In the genomic region with DNA sequence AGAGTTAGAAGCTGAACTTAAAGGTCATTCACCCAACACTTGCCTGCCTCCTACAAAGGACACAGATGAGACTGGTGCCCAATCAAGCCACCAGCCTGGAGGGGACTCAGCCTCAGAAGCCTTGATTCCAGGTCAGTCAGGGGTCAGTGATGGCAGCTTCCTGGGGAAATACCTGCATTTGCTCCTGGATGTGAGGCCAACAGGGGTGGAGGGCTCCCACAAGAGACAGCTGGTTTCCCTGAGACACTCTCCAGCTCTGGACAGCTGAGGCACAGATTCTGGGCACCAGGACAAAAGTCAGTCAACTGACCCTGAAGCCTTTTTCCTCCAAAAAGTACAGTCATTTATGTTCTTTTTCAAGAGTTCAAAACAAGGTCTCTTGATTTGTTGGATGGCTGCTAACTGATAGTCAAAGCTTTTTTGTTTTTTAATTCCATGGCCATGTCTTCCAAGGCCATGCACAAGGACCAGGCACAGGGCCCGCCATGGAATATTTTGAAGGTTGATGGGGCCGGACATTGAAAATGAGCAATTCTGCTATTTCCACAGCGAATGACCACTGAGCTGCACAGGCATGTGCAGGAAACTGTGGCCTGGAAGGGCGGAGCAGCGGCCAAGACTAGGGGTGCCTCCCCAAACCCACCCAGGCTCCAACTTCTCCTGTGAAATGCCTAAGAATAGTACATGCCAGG, we compare ENCODE assay signal across 8 cellular contexts. TPM values are rescaled to one million over a fixed set of nuclear protein-coding genes. Genes with fewer than 3 reads are reported as not detected.
DNase-seq lines count a peak whose midpoint lies in the region; ATAC-seq, FAIRE-seq and TF ChIP-seq lines count a peak whose summit lies in the region.

No MANE protein-coding gene starts in this region.

- DNase-seq in activated T-cell treated with anti-CD3 and anti-CD28 coated beads, Interleukin-2, amount 50 U/mL, for 72 hours = no peak
- DNase-seq in activated T-cell treated with anti-CD3 and anti-CD28 coated beads, Interleukin-2, amount 50 U/mL, for 1 hour = no peak
- no peak for DNase-seq in adipocyte (ENCODE audit: low read depth)
- no peak for DNase-seq in HepG2 (ENCODE audit: low spot score)
- DNase-seq in tibial artery = no peak
- DNase-seq in DMS53 (lab: John Stamatoyannopoulos, UW) = no peak
- no peak for DNase-seq in SW 1271 (lab: John Stamatoyannopoulos, UW)
- no peak for DNase-seq in SHP77 treated with DMSO at 0.1 percent for 48 hours (lab: John Stamatoyannopoulos, UW)

- no peaks in the 10 kb centered on the region for H4K20me1 ChIP-seq in HepG2 (ENCODE audit: insufficient read depth, low read length)

- H3K4me1 ChIP-seq in adipocyte (ENCODE audit: control insufficient read depth, insufficient read depth, low read length) (peaks cover 52% of the 10 kb centered on the region), HepG2 (ENCODE audit: insufficient read depth, low read length) (peaks cover 71% of the 10 kb centered on the region), tibial artery (peaks cover 5 to 59% (median 45%) of the 10 kb centered on the region in 4 donors)

- peaks cover 0 to 2% of the 10 kb centered on the region in 2 donors for H3K36me3 Mint-ChIP-seq in activated T-cell treated with anti-CD3 and anti-CD28 coated beads, Interleukin-2, amount 50 U/mL, for 72 hours (ENCODE audit: insufficient read depth in 2 of 2)

- CTCF ChIA-PET in HepG2 (lab: Yijun Ruan, JAX; ENCODE audit: low intra/inter-chr PET ratio, low total read pairs) = no interaction called here

- H3K4me2 ChIP-seq in HepG2 (ENCODE audit: low read depth, low read length) = peak overlapping the region; percentile 91

- TF ChIP-seq POLR2A in HepG2 (IDR thresholded peaks at IDR 0.05; ENCODE audit: insufficient read depth in 1 of 2, low read depth in 2 of 2, low read length in 2 of 2) = no peak

- no peak overlapping the region for H3K27ac Mint-ChIP-seq in activated T-cell treated with anti-CD3 and anti-CD28 coated beads, Interleukin-2, amount 50 U/mL, for 72 hours

- TF ChIP-seq RAD21 in HepG2 (CRISPR knock-in tag; IDR thresholded peaks at IDR 0.05) = no peak

- peaks cover 30% of the 10 kb centered on the region for H3K27me3 Mint-ChIP-seq in activated T-cell treated with anti-CD3 and anti-CD28 coated beads, Interleukin-2, amount 50 U/mL, for 72 hours (ENCODE audit: low read depth)

- H3K79me2 ChIP-seq in HepG2 (ENCODE audit: insufficient read depth, low read length) = peaks cover 26% of the 10 kb centered on the region

- H2AFZ ChIP-seq in HepG2 (ENCODE audit: low read length) = no peak overlapping the region

- no peaks in the 10 kb centered on the region for H3K9me3 Mint-ChIP-seq in activated T-cell treated with anti-CD3 and anti-CD28 coated beads, Interleukin-2, amount 50 U/mL, for 72 hours

- TF ChIP-seq CTCF in HepG2 (CRISPR knock-in tag; IDR thresholded peaks at IDR 0.05) (no peak), tibial artery (IDR thresholded peaks at IDR 0.05) (no peak)

- peaks cover 5% of the 10 kb centered on the region for H3K36me3 ChIP-seq in adipocyte (ENCODE audit: control insufficient read depth, insufficient read depth, low read length, severe bottlenecking)
- H3K36me3 ChIP-seq in HepG2 (replicated peaks in 1 of 2; ENCODE audit: control insufficient read depth in 1 of 2, insufficient read depth in 2 of 2, low read length in 2 of 2) = no peaks in the 10 kb centered on the region
- H3K36me3 ChIP-seq in tibial artery = no peaks in the 10 kb centered on the region

- TF ChIP-seq EP300 in HepG2 (IDR thresholded peaks at IDR 0.05; ENCODE audit: low read depth in 2 of 2, low read length in 2 of 2) (no peak), HepG2 (CRISPR knock-in tag; IDR thresholded peaks at IDR 0.05; ENCODE audit: borderline replicate concordance) (no peak)

- in situ Hi-C loops in HepG2 (cut with HindIII; ENCODE audit: extremely low pct_ligation_motif_present, low pct_unique_long_range_greater_than_20kb) = loop anchor here (10.0 kb wide), 1 partner anchor 163 kb away; no protein-coding TSS in a partner anchor

- H3K9me3 ChIP-seq in adipocyte (ENCODE audit: control insufficient read depth, low read length) (no peaks in the 10 kb centered on the region), HepG2 (ENCODE audit: low read length) (no peaks in the 10 kb centered on the region), tibial artery (no peaks in the 10 kb centered on the region)

- H3K27me3 ChIP-seq in adipocyte (replicated peaks; ENCODE audit: control insufficient read depth, insufficient read depth, low read length) (no peaks in the 10 kb centered on the region), HepG2 (ENCODE audit: control insufficient read depth in 1 of 2, insufficient read depth in 2 of 2, low read length in 2 of 2) (no peaks in the 10 kb centered on the region), tibial artery (no peaks in the 10 kb centered on the region)

- H3K27ac ChIP-seq in HepG2 (ENCODE audit: extremely low read length, insufficient read depth, low read length) = no peak overlapping the region
- peak overlapping the region; percentile 88 to 91 for H3K27ac ChIP-seq in tibial artery

- POLR2A ChIA-PET in HepG2 (lab: Yijun Ruan, JAX) = interaction anchor here (1.8 to 2.4 kb wide), 2 partner anchors 19 to 25 kb away, joined by 8 to 11 read pairs; no protein-coding TSS in a partner anchor

- WGBS in HepG2 (ENCODE audit: low lambda C conversion rate) = 99% methylated on average over 5 of the region's 5 CpGs

- no TSS peak for BruUV-seq in HepG2 (replicated peaks; lab: Mats Ljungman, UMichigan)

- H3K4me3 ChIP-seq in adipocyte (ENCODE audit: low read length) (peak overlapping the region; percentile 95), HepG2 (replicated peaks in 1 of 3; ENCODE audit: insufficient read depth in 1 of 3, low read depth in 2 of 3, low read length in 3 of 3) (peak overlapping the region; percentile 54 to 75 (median 54); a peak in 5 of 6 replicates), tibial artery (peak overlapping the region; percentile 94 to 96)

- intact Hi-C loops in HepG2 (cut with micrococcal nuclease; ENCODE audit: unreplicated experiment) = no loop called here
- intact Hi-C loops in tibial artery (cut with DNase I; ENCODE audit: low total_unique reads) = no loop called here

- peak overlapping the region; percentile 94 for H3K9ac ChIP-seq in adipocyte (ENCODE audit: low read length)
- H3K9ac ChIP-seq in HepG2 (ENCODE audit: insufficient read depth, low read depth, low read length) = peak overlapping the region; percentile 72; the same call in 1 of the 2 replicates

- H3K4me3 Mint-ChIP-seq in activated T-cell treated with anti-CD3 and anti-CD28 coated beads, Interleukin-2, amount 50 U/mL, for 72 hours = peak overlapping the region; percentile 43 to 66

- H3K4me1 Mint-ChIP-seq in activated T-cell treated with anti-CD3 and anti-CD28 coated beads, Interleukin-2, amount 50 U/mL, for 72 hours (ENCODE audit: low read depth) = peaks cover 30% of the 10 kb centered on the region

- FAIRE-seq in HepG2 (lab: Jason Lieb, UNC) = no peak

- ATAC-seq in activated T-cell treated with anti-CD3 and anti-CD28 coated beads, Interleukin-2, amount 50 U/mL, for 72 hours (replicated peaks in 1 of 2) = no peak
- ATAC-seq in HepG2 = no peak

RNA-seq across cellular contexts. Expression of gene C2CD2, which starts 1.8 kb away (rescaled TPM):
- total RNA-seq in activated T-cell treated with anti-CD3 and anti-CD28 coated beads, Interleukin-2, amount 50 U/mL, for 72 hours = 10 to 100 TPM in 1 of 2 donors, 1 to 10 TPM in 1; 6.9 to 15.1 TPM
- 10.4 and 12.5 TPM in 2 replicates for total RNA-seq in HepG2 (2016; rRNA removed; fragmentation: Illumina TruSeq; extraction: Trizol)
- 7.3 and 11.5 TPM in 2 replicates for total RNA-seq in HepG2 (2016; cell fraction: cytosol; rRNA removed; fragmentation: Illumina TruSeq; extraction: Trizol; ENCODE audit: low read depth)
- 10.9 and 12.2 TPM in 2 replicates for total RNA-seq in HepG2 (2016; cell fraction: insoluble cytoplasmic fraction; rRNA removed; fragmentation: Illumina TruSeq; extraction: Trizol)
- 9.5 and 12.2 TPM in 2 replicates for total RNA-seq in HepG2 (2016; cell fraction: membrane; rRNA removed; fragmentation: Illumina TruSeq; extraction: Trizol)
- 14.5 and 19.4 TPM in 2 replicates for total RNA-seq in HepG2 (2016; cell fraction: nucleus; rRNA removed; fragmentation: Illumina TruSeq; extraction: Trizol)
- 19.5 and 19.7 TPM in 2 replicates for polyA plus RNA-seq in HepG2 (2011; rRNA removed)
- 11.6 and 12.9 TPM in 2 replicates for polyA plus RNA-seq in HepG2 (2011; cell fraction: cytosol; rRNA removed)
- 29.5 and 36.3 TPM in 2 replicates for polyA plus RNA-seq in HepG2 (2011; cell fraction: nucleus; rRNA removed)
- 8.1 and 8.7 TPM in 2 replicates for polyA plus RNA-seq in HepG2 (2012)
- 1.3 and 1.9 TPM in 2 replicates for polyA plus RNA-seq in HepG2 (2016; cell fraction: cytosol; fragmentation: Illumina TruSeq; extraction: Trizol; ENCODE audit: low read depth)
- polyA plus RNA-seq in HepG2 (2016; cell fraction: insoluble cytoplasmic fraction; fragmentation: Illumina TruSeq; extraction: Trizol; ENCODE audit: low read depth) = 7.6 and 8.0 TPM in 2 replicates
- 3.9 and 4.6 TPM in 2 replicates for polyA plus RNA-seq in HepG2 (2016; cell fraction: membrane; fragmentation: Illumina TruSeq; extraction: Trizol; ENCODE audit: low read depth)
- 22.5 and 23.5 TPM in 2 replicates for polyA plus RNA-seq in HepG2 (2016; cell fraction: nucleus; fragmentation: Illumina TruSeq; extraction: Trizol; ENCODE audit: insufficient read depth, low read depth)
- polyA minus RNA-seq in HepG2 (2011; rRNA and poly(A)+ RNA removed; ENCODE audit: low replicate concordance) = 80.5 and 82.8 TPM in 2 replicates
- polyA minus RNA-seq in HepG2 (2011; cell fraction: cytosol; rRNA and poly(A)+ RNA removed) = 15.5 and 21.5 TPM in 2 replicates
- 34.5 and 38.3 TPM in 2 replicates for polyA minus RNA-seq in HepG2 (2011; cell fraction: nucleus; rRNA and poly(A)+ RNA removed)

RNA-seq across cellular contexts. Expression of gene ZBTB21, which starts 58.1 kb away (rescaled TPM):
- 10 to 100 TPM; 35.6 to 43.3 TPM for total RNA-seq in activated T-cell treated with anti-CD3 and anti-CD28 coated beads, Interleukin-2, amount 50 U/mL, for 72 hours
- 6.1 and 7.7 TPM in 2 replicates for total RNA-seq in HepG2 (2016; rRNA removed; fragmentation: Illumina TruSeq; extraction: Trizol)
- total RNA-seq in HepG2 (2016; cell fraction: cytosol; rRNA removed; fragmentation: Illumina TruSeq; extraction: Trizol; ENCODE audit: low read depth) = 0.97 and 1.3 TPM in 2 replicates
- 5.5 and 8.3 TPM in 2 replicates for total RNA-seq in HepG2 (2016; cell fraction: insoluble cytoplasmic fraction; rRNA removed; fragmentation: Illumina TruSeq; extraction: Trizol)
- total RNA-seq in HepG2 (2016; cell fraction: membrane; rRNA removed; fragmentation: Illumina TruSeq; extraction: Trizol) = 3.0 and 3.4 TPM in 2 replicates
- total RNA-seq in HepG2 (2016; cell fraction: nucleus; rRNA removed; fragmentation: Illumina TruSeq; extraction: Trizol) = 8.5 and 10.3 TPM in 2 replicates
- 2.5 and 4.5 TPM in 2 replicates for polyA plus RNA-seq in HepG2 (2011; rRNA removed)
- 1.6 and 2.3 TPM in 2 replicates for polyA plus RNA-seq in HepG2 (2011; cell fraction: cytosol; rRNA removed)
- 4.3 and 8.3 TPM in 2 replicates for polyA plus RNA-seq in HepG2 (2011; cell fraction: nucleus; rRNA removed)
- polyA plus RNA-seq in HepG2 (2012) = 3.7 and 5.1 TPM in 2 replicates
- 0.25 TPM in 2 replicates for polyA plus RNA-seq in HepG2 (2016; cell fraction: cytosol; fragmentation: Illumina TruSeq; extraction: Trizol; ENCODE audit: low read depth)
- polyA plus RNA-seq in HepG2 (2016; cell fraction: insoluble cytoplasmic fraction; fragmentation: Illumina TruSeq; extraction: Trizol; ENCODE audit: low read depth) = 5.7 and 5.8 TPM in 2 replicates
- polyA plus RNA-seq in HepG2 (2016; cell fraction: membrane; fragmentation: Illumina TruSeq; extraction: Trizol; ENCODE audit: low read depth) = 0.60 and 0.90 TPM in 2 replicates
- polyA plus RNA-seq in HepG2 (2016; cell fraction: nucleus; fragmentation: Illumina TruSeq; extraction: Trizol; ENCODE audit: insufficient read depth, low read depth) = 8.0 and 9.0 TPM in 2 replicates
- polyA minus RNA-seq in HepG2 (2011; rRNA and poly(A)+ RNA removed; ENCODE audit: low replicate concordance) = 6.1 and 21.7 TPM in 2 replicates
- 4.0 and 6.0 TPM in 2 replicates for polyA minus RNA-seq in HepG2 (2011; cell fraction: cytosol; rRNA and poly(A)+ RNA removed)
- polyA minus RNA-seq in HepG2 (2011; cell fraction: nucleus; rRNA and poly(A)+ RNA removed) = 14.5 and 16.0 TPM in 2 replicates
